Comparison of ENCODE assay signal across 19 cellular contexts in genomic region chr15:51992953-51993352, GRCh38. TPM values are rescaled to one million over a fixed set of nuclear protein-coding genes. Genes with fewer than 3 reads are reported as not detected.
A peak's percentile ranks its signal among the peaks of the same experiment; 100 is the strongest.
DNase-seq lines count a peak whose midpoint lies in the region; ATAC-seq, FAIRE-seq and TF ChIP-seq lines count a peak whose summit lies in the region.
"Had no signal": no experiment of that assay in that cellular context is flagged by ENCODE, and none has a peak within 500 bp of the region (broad histone marks: within the 10 kb centered on the region; RNA-seq: fewer than 3 reads in every experiment).

No MANE protein-coding gene starts in this region.

- no peaks in the 10 kb centered on the region for H3K4me1 ChIP-seq in upper lobe of right lung
- H3K4me1 ChIP-seq: BLaER1 had no signal

- intact Hi-C loops in upper lobe of right lung (cut with DNase I): no loop called here

- H3K4me3 ChIP-seq in bronchial epithelial cell (ENCODE audit: low read depth, low read length) (no peak overlapping the region), upper lobe of right lung (no peak overlapping the region)
- H3K4me3 ChIP-seq: BLaER1, GM12878, SK-N-MC had no signal

- no peak for TF ChIP-seq CTCF in bronchial epithelial cell (IDR thresholded peaks at IDR 0.05; ENCODE audit: insufficient read depth, low read length, severe bottlenecking)
- TF ChIP-seq CTCF in upper lobe of right lung (IDR thresholded peaks at IDR 0.05): no peak

- no peak for ATAC-seq in upper lobe of right lung
- ATAC-seq: GM12878, HCT116 had no signal

- FAIRE-seq in bronchial epithelial cell (lab: Jason Lieb, UNC): no peak
- FAIRE-seq: GM12878 had no signal

- no peaks in the 10 kb centered on the region for H3K9me3 ChIP-seq in upper lobe of right lung
- H3K9me3 ChIP-seq: BLaER1 had no signal

- DNase-seq in DMS53 (lab: John Stamatoyannopoulos, UW) (peak; percentile 42), DMS53 treated with DMSO at 0.1 percent for 48 hours (lab: John Stamatoyannopoulos, UW; ENCODE audit: unreplicated experiment) (no peak), NCI-H226 (peak; percentile 88), bronchial epithelial cell (ENCODE audit: low read depth) (peak; percentile 86), iris pigment epithelial cell (ENCODE audit: low read depth) (peak; percentile 52), upper lobe of right lung (no peak), medulla oblongata (ENCODE audit: extremely low spot score) (no peak), DMS114 treated with DMSO at 0.1 percent for 48 hours (lab: John Stamatoyannopoulos, UW; ENCODE audit: unreplicated experiment) (no peak)
- DNase-seq: DMS 273 treated with DMSO at 0.1 percent for 48 hours, KG1, MM.1S, NCI-H187 treated with DMSO at 0.1 percent for 48 hours, NCI-H510A treated with DMSO at 0.1 percent for 48 hours, RPMI8226 had no signal

- H3K36me3 ChIP-seq in bronchial epithelial cell (ENCODE audit: control insufficient read depth, insufficient read depth, low read length) (no peaks in the 10 kb centered on the region), upper lobe of right lung (no peaks in the 10 kb centered on the region)
- H3K36me3 ChIP-seq: BLaER1 had no signal

- H3K27me3 ChIP-seq in bronchial epithelial cell (ENCODE audit: control insufficient read depth, insufficient read depth, low read length) (no peaks in the 10 kb centered on the region), upper lobe of right lung (no peaks in the 10 kb centered on the region)
- H3K27me3 ChIP-seq: BLaER1 had no signal

- no peak overlapping the region for H3K27ac ChIP-seq in upper lobe of right lung
- H3K27ac ChIP-seq: 22Rv1, BLaER1, SK-N-MC had no signal

RNA-seq across cellular contexts. Expression of gene LEO1, which starts 21.4 kb away (rescaled TPM):
- total RNA-seq in bronchial epithelial cell: 21.9 and 41.2 TPM in 2 replicates
- 13.2 TPM for total RNA-seq in upper lobe of right lung

RNA-seq across cellular contexts. Expression of gene MAPK6, which starts 26.1 kb away (rescaled TPM):
- total RNA-seq in bronchial epithelial cell: 156 and 197 TPM in 2 replicates
- total RNA-seq in upper lobe of right lung: 20.9 TPM

Comparison
In these comparisons a context has a peak if more than half of its experiments do, and no peak if none do; other contexts are left out.
1. DNase-seq: peak in DMS53 (single experiment), NCI-H226 (single experiment), bronchial epithelial cell (single experiment) and iris pigment epithelial cell (single experiment); none in DMS53 treated with DMSO at 0.1 percent for 48 hours (single experiment), upper lobe of right lung (single experiment), medulla oblongata (single experiment) and DMS114 treated with DMSO at 0.1 percent for 48 hours (single experiment).